Comparison of ENCODE assay signal across 8 cellular contexts in genomic region chr12:22046090-22046967, GRCh38. TPM values are rescaled to one million over a fixed set of nuclear protein-coding genes. Genes with fewer than 3 reads are reported as not detected.
A peak's percentile ranks its signal among the peaks of the same experiment; 100 is the strongest.
DNase-seq lines count a peak whose midpoint lies in the region; ATAC-seq lines count a peak whose summit lies in the region.

Gene CMAS (plus strand): TSS chr12:22046218. CDS start chr12:22046304, 86 bp downstream.

- H3K27me3 Mint-ChIP-seq in CD4-positive, CD25-positive, alpha-beta regulatory T cell, result no peaks in the 10 kb centered on the region
- H3K27me3 Mint-ChIP-seq in memory B cell, result peaks cover 1% of the 10 kb centered on the region

- H3K36me3 Mint-ChIP-seq in CD4-positive, CD25-positive, alpha-beta regulatory T cell, result no peaks in the 10 kb centered on the region
- peaks cover 4% of the 10 kb centered on the region for H3K36me3 Mint-ChIP-seq in memory B cell

- peak within 1 kb of the TSS; percentile 87 to 98 (median 95) for H3K4me3 Mint-ChIP-seq in CD4-positive, CD25-positive, alpha-beta regulatory T cell
- H3K4me3 Mint-ChIP-seq in memory B cell, result peak within 1 kb of the TSS; percentile 90

- H3K4me1 ChIP-seq in CD4-positive, CD25-positive, alpha-beta regulatory T cell (ENCODE audit: control insufficient read depth, insufficient read depth, low read length, poor library complexity, severe bottlenecking), result peaks cover 20% of the 10 kb centered on the region
- peaks cover 7% of the 10 kb centered on the region for H3K4me1 ChIP-seq in effector memory CD4-positive, alpha-beta T cell (ENCODE audit: control insufficient read depth, insufficient read depth, low read length, poor library complexity, severe bottlenecking)

- H3K27ac Mint-ChIP-seq in CD4-positive, CD25-positive, alpha-beta regulatory T cell, result peak within 1 kb of the TSS; percentile 82 to 93 (median 92)
- peak within 1 kb of the TSS; percentile 43 for H3K27ac Mint-ChIP-seq in memory B cell

- no peaks in the 10 kb centered on the region for H3K27me3 ChIP-seq in CD4-positive, CD25-positive, alpha-beta regulatory T cell (ENCODE audit: control insufficient read depth, insufficient read depth, low read length)
- no peaks in the 10 kb centered on the region for H3K27me3 ChIP-seq in effector memory CD4-positive, alpha-beta T cell (replicated peaks; ENCODE audit: control insufficient read depth, insufficient read depth, low read length, poor library complexity, severe bottlenecking)

- H3K4me1 Mint-ChIP-seq in CD4-positive, CD25-positive, alpha-beta regulatory T cell, result peaks cover 22 to 49% (median 43%) of the 10 kb centered on the region in 4 donors
- H3K4me1 Mint-ChIP-seq in memory B cell, result peaks cover 21% of the 10 kb centered on the region

- peak within 1 kb of the TSS; percentile 65 for H3K27ac ChIP-seq in CD4-positive, CD25-positive, alpha-beta regulatory T cell (ENCODE audit: insufficient read depth, low read length, poor library complexity, severe bottlenecking)
- peak within 1 kb of the TSS; percentile 68 for H3K27ac ChIP-seq in effector memory CD4-positive, alpha-beta T cell (ENCODE audit: insufficient read depth, low read length, poor library complexity, severe bottlenecking)

- no peaks in the 10 kb centered on the region for H3K36me3 ChIP-seq in CD4-positive, CD25-positive, alpha-beta regulatory T cell (ENCODE audit: control insufficient read depth, insufficient read depth, low read length)
- no peaks in the 10 kb centered on the region for H3K36me3 ChIP-seq in effector memory CD4-positive, alpha-beta T cell (ENCODE audit: control insufficient read depth, insufficient read depth, low read length)

- H3K9me3 ChIP-seq in CD4-positive, CD25-positive, alpha-beta regulatory T cell (ENCODE audit: control insufficient read depth in 2 of 2, low read length in 2 of 2), result no peaks in the 10 kb centered on the region
- no peaks in the 10 kb centered on the region for H3K9me3 ChIP-seq in effector memory CD4-positive, alpha-beta T cell (ENCODE audit: control insufficient read depth, low read length)

- peak; percentile 86 to 90 for ATAC-seq in CD4-positive, CD25-positive, alpha-beta regulatory T cell (ENCODE audit: low read depth in 2 of 2)
- ATAC-seq in GM19351 (IDR thresholded peaks at IDR 0.05; ENCODE audit: unreplicated experiment), result peak; percentile 82
- ATAC-seq in HG03469 (IDR thresholded peaks at IDR 0.05; ENCODE audit: unreplicated experiment), result peak; percentile 72
- peak; percentile 91 for ATAC-seq in memory B cell (ENCODE audit: low read depth)

- no peaks in the 10 kb centered on the region for H3K9me3 Mint-ChIP-seq in CD4-positive, CD25-positive, alpha-beta regulatory T cell
- H3K9me3 Mint-ChIP-seq in memory B cell, result no peaks in the 10 kb centered on the region

- DNase-seq in CD4-positive, CD25-positive, alpha-beta regulatory T cell, result peak; percentile 65 to 85 (median 75)
- DNase-seq in NCI-H82 (lab: John Stamatoyannopoulos, UW) (peak; percentile 91), memory B cell (ENCODE audit: low spot score in 2 of 2) (peak; percentile 49 to 59)
- DNase-seq in activated CD8-positive, alpha-beta memory T cell treated with anti-CD3 and anti-CD28 coated beads for 24 hours, result peak; percentile 92
- peak; percentile 60 to 72 (median 68) for DNase-seq in effector memory CD4-positive, alpha-beta T cell
- DNase-seq in stimulated activated CD8-positive, alpha-beta memory T cell treated with anti-CD3 and anti-CD28 coated beads, Interleukin-12 subunit alpha, Interleukin-12 subunit beta, amount 100 ng/mL, for 24 hours (ENCODE audit: extremely low read depth), result peak; percentile 52

- H3K4me3 ChIP-seq in CD4-positive, CD25-positive, alpha-beta regulatory T cell (ENCODE audit: low read depth, low read length), result peak within 1 kb of the TSS; percentile 80
- peak within 1 kb of the TSS; percentile 98 for H3K4me3 ChIP-seq in effector memory CD4-positive, alpha-beta T cell (ENCODE audit: insufficient read depth, low read depth, low read length, poor library complexity, severe bottlenecking)

RNA-seq across cellular contexts. Expression of gene CMAS, which starts in this region (rescaled TPM):
- total RNA-seq in CD4-positive, CD25-positive, alpha-beta regulatory T cell, result 17.0 TPM
- 10 to 100 TPM; 41.8 to 43.2 (median 42.3) TPM for polyA plus RNA-seq in CD4-positive, CD25-positive, alpha-beta regulatory T cell

Comparison
In these comparisons a context has a peak if more than half of its experiments do, and no peak if none do; other contexts are left out.
1. Peak in every context shown above with its lines: DNase-seq, ATAC-seq, H3K4me3 ChIP-seq and H3K27ac ChIP-seq.